Comparison of ENCODE assay signal across 32 cellular contexts in genomic region chr5:7419367-7419766, GRCh38. TPM values are rescaled to one million over a fixed set of nuclear protein-coding genes. Genes with fewer than 3 reads are reported as not detected.
"Had no signal": no experiment of that assay in that cellular context is flagged by ENCODE, and none has a peak within 500 bp of the region (broad histone marks: within the 10 kb centered on the region; RNA-seq: fewer than 3 reads in every experiment).

No MANE protein-coding gene starts in this region.

- H3K27ac Mint-ChIP-seq: activated naive CD4-positive, alpha-beta T cell treated with anti-CD3 and anti-CD28 coated beads, Interleukin-2, amount 10 ng/mL, durations not matched to agents 7 days and 5 days; activated naive CD8-positive, alpha-beta T cell treated with anti-CD3 and anti-CD28 coated beads, Interleukin-2, amount 10 ng/mL, durations not matched to agents 7 days and 5 days; activated T-helper 1 cell treated with anti-CD3 and anti-CD28 coated beads, Interleukin-12 subunit alpha, Interleukin-12 subunit beta, Interleukin-2, Interleukin-4 antibody, amounts not matched to agents 30 ng/mL and 10 ng/mL and 1 ng/mL, durations not matched to agents 14 hours and 24 hours and 36 hours; dendritic cell treated with granulocyte-macrophage colony-stimulating factor and Interleukin-4, amounts not matched to agents 40 ng/mL and 50 ng/mL, for 4 days; endodermal cell; naive thymus-derived CD8-positive, alpha-beta T cell; stimulated activated memory B cell treated with anti-CD40 and anti-IgM and Interleukin-4, amounts not matched to agents 10 μg/mL and 1 μg/mL and 100 μg/mL, for 72 hours; T-cell had no signal

- H3K27ac ChIP-seq: ascending aorta, epithelial cell of prostate, hepatocyte, stomach, thyroid gland, upper lobe of left lung, vagina had no signal

- H3K27me3 Mint-ChIP-seq: activated naive CD4-positive, alpha-beta T cell treated with anti-CD3 and anti-CD28 coated beads, Interleukin-2, amount 10 ng/mL, durations not matched to agents 7 days and 5 days; stimulated activated memory B cell treated with anti-CD40 and anti-IgM and Interleukin-4, amounts not matched to agents 10 μg/mL and 1 μg/mL and 100 μg/mL, for 72 hours had no signal

- H3K4me1 ChIP-seq: thyroid gland, upper lobe of left lung, vagina had no signal

- H3K4me1 Mint-ChIP-seq: activated naive CD4-positive, alpha-beta T cell treated with anti-CD3 and anti-CD28 coated beads, Interleukin-2, amount 10 ng/mL, durations not matched to agents 7 days and 5 days; activated naive CD8-positive, alpha-beta T cell treated with anti-CD3 and anti-CD28 coated beads, Interleukin-2, amount 10 ng/mL, durations not matched to agents 7 days and 5 days; naive thymus-derived CD8-positive, alpha-beta T cell; stimulated activated memory B cell treated with anti-CD40 and anti-IgM and Interleukin-4, amounts not matched to agents 10 μg/mL and 1 μg/mL and 100 μg/mL, for 72 hours had no signal

- ATAC-seq: left colon; naive thymus-derived CD8-positive, alpha-beta T cell; stimulated activated memory B cell treated with anti-CD40 and anti-IgM and Interleukin-4, amounts not matched to agents 10 μg/mL and 1 μg/mL and 100 μg/mL, for 72 hours had no signal

- H3K9me3 Mint-ChIP-seq: activated naive CD4-positive, alpha-beta T cell treated with anti-CD3 and anti-CD28 coated beads, Interleukin-2, amount 10 ng/mL, durations not matched to agents 7 days and 5 days; activated naive CD8-positive, alpha-beta T cell treated with anti-CD3 and anti-CD28 coated beads, Interleukin-2, amount 10 ng/mL, durations not matched to agents 7 days and 5 days; activated T-helper 1 cell treated with anti-CD3 and anti-CD28 coated beads, Interleukin-12 subunit alpha, Interleukin-12 subunit beta, Interleukin-2, Interleukin-4 antibody, amounts not matched to agents 30 ng/mL and 10 ng/mL and 1 ng/mL, durations not matched to agents 14 hours and 24 hours and 36 hours; brain; dendritic cell treated with granulocyte-macrophage colony-stimulating factor and Interleukin-4, amounts not matched to agents 40 ng/mL and 50 ng/mL, for 4 days; endodermal cell had no signal

- H3K36me3 ChIP-seq: stomach, thyroid gland, upper lobe of left lung, vagina had no signal

- H3K4me3 ChIP-seq: ascending aorta, hepatocyte, stomach, thyroid gland, upper lobe of left lung, vagina had no signal

- FAIRE-seq: frontal cortex, kidney, small intestine had no signal

- H3K36me3 Mint-ChIP-seq: activated naive CD4-positive, alpha-beta T cell treated with anti-CD3 and anti-CD28 coated beads, Interleukin-2, amount 10 ng/mL, durations not matched to agents 7 days and 5 days; activated naive CD8-positive, alpha-beta T cell treated with anti-CD3 and anti-CD28 coated beads, Interleukin-2, amount 10 ng/mL, durations not matched to agents 7 days and 5 days; brain; naive thymus-derived CD8-positive, alpha-beta T cell; stimulated activated memory B cell treated with anti-CD40 and anti-IgM and Interleukin-4, amounts not matched to agents 10 μg/mL and 1 μg/mL and 100 μg/mL, for 72 hours; T-cell had no signal

- H3K4me3 Mint-ChIP-seq: activated naive CD4-positive, alpha-beta T cell treated with anti-CD3 and anti-CD28 coated beads, Interleukin-2, amount 10 ng/mL, durations not matched to agents 7 days and 5 days; activated naive CD8-positive, alpha-beta T cell treated with anti-CD3 and anti-CD28 coated beads, Interleukin-2, amount 10 ng/mL, durations not matched to agents 7 days and 5 days; activated T-helper 1 cell treated with anti-CD3 and anti-CD28 coated beads, Interleukin-12 subunit alpha, Interleukin-12 subunit beta, Interleukin-2, Interleukin-4 antibody, amounts not matched to agents 30 ng/mL and 10 ng/mL and 1 ng/mL, durations not matched to agents 14 hours and 24 hours and 36 hours; dendritic cell treated with granulocyte-macrophage colony-stimulating factor and Interleukin-4, amounts not matched to agents 40 ng/mL and 50 ng/mL, for 4 days; naive thymus-derived CD8-positive, alpha-beta T cell; stimulated activated memory B cell treated with anti-CD40 and anti-IgM and Interleukin-4, amounts not matched to agents 10 μg/mL and 1 μg/mL and 100 μg/mL, for 72 hours; T-cell had no signal

- H3K27me3 ChIP-seq: ascending aorta, stomach, thyroid gland, upper lobe of left lung, vagina had no signal

- DNase-seq: activated CD4-positive, alpha-beta T cell treated with anti-CD3 and anti-CD28 coated beads for 4 hours; activated CD4-positive, alpha-beta T cell treated with anti-CD3 and anti-CD28 coated beads, Interleukin-2, amount 50 U/mL, for 48 hours; activated CD8-positive, alpha-beta memory T cell treated with anti-CD3 and anti-CD28 coated beads for 24 hours; activated effector memory CD4-positive, alpha-beta T cell treated with anti-CD3 and anti-CD28 coated beads, Interleukin-2, amount 50 U/mL, for 16 hours; activated naive CD4-positive, alpha-beta T cell treated with anti-CD3 and anti-CD28 coated beads, Interleukin-2, amount 10 ng/mL, durations not matched to agents 7 days and 5 days; activated naive CD8-positive, alpha-beta T cell treated with anti-CD3 and anti-CD28 coated beads, Interleukin-2, amount 10 ng/mL, durations not matched to agents 7 days and 5 days; activated T-cell treated with anti-CD3 and anti-CD28 coated beads, Interleukin-2, amount 50 U/mL, for 1 hour; central memory CD4-positive, alpha-beta T cell; kidney; left colon; mammary epithelial cell; naive thymus-derived CD8-positive, alpha-beta T cell; posterior cingulate gyrus; small intestine; stimulated activated CD4-positive, alpha-beta T cell treated with anti-CD3 and anti-CD28 coated beads, Interleukin-4, amount 100 ng/mL, for 4 hours; stimulated activated CD8-positive, alpha-beta memory T cell treated with anti-CD3 and anti-CD28 coated beads, Interleukin-4, amount 100 ng/mL, for 48 hours; stomach; T-cell; thyroid gland; upper lobe of left lung had no signal

- H3K9me3 ChIP-seq: ascending aorta, stomach, thyroid gland, upper lobe of left lung, vagina had no signal

RNA-seq across cellular contexts. Expression of gene ADCY2, which starts 23.4 kb away (rescaled TPM):
- total RNA-seq: activated naive CD8-positive, alpha-beta T cell treated with anti-CD3 and anti-CD28 coated beads, Interleukin-2, amount 10 ng/mL, durations not matched to agents 7 days and 5 days; activated T-helper 1 cell treated with anti-CD3 and anti-CD28 coated beads, Interleukin-12 subunit alpha, Interleukin-12 subunit beta, Interleukin-2, Interleukin-4 antibody, amounts not matched to agents 30 ng/mL and 10 ng/mL and 1 ng/mL, durations not matched to agents 14 hours and 24 hours and 36 hours; liver; mammary epithelial cell; naive thymus-derived CD8-positive, alpha-beta T cell; renal cortical epithelial cell had no signal
- polyA plus RNA-seq: liver; mammary epithelial cell; naive thymus-derived CD8-positive, alpha-beta T cell had no signal
